In genomic region chr11:129885381-129885780, GRCh38 we compare ENCODE assay signal across 26 cellular contexts.
"Had no signal": no experiment of that assay in that cellular context is flagged by ENCODE, and none has a peak within 500 bp of the region (broad histone marks: within the 10 kb centered on the region; RNA-seq: fewer than 3 reads in every experiment).

No MANE protein-coding gene starts in this region.

- H3K9me3 ChIP-seq: stomach, suprapubic skin, testis, thoracic aorta, thyroid gland, tibial artery, tibial nerve, transverse colon, upper lobe of left lung, upper lobe of right lung, uterus, vagina had no signal

- H3K27ac ChIP-seq: stomach, suprapubic skin, testis, thoracic aorta, thyroid gland, tibial artery, tibial nerve, transverse colon, upper lobe of left lung, upper lobe of right lung, uterus, vagina had no signal

- H3K4me1 ChIP-seq: stomach, suprapubic skin, testis, thyroid gland, tibial artery, tibial nerve, transverse colon, upper lobe of left lung, upper lobe of right lung, uterus, vagina had no signal

- H3K4me3 ChIP-seq: stomach, suprapubic skin, testis, thoracic aorta, thyroid gland, tibial artery, tibial nerve, transverse colon, upper lobe of left lung, upper lobe of right lung, uterus, vagina had no signal

- DNase-seq: stimulated activated CD4-positive, alpha-beta T cell treated with anti-CD3 and anti-CD28 coated beads, Interleukin-2, amount 100 ng/mL, for 48 hours; stimulated activated CD4-positive, alpha-beta T cell treated with anti-CD3 and anti-CD28 coated beads, Interleukin-4, amount 100 ng/mL, for 1 hour; stimulated activated CD4-positive, alpha-beta T cell treated with anti-CD3 and anti-CD28 coated beads, Interleukin-4, amount 100 ng/mL, for 24 hours; stimulated activated CD4-positive, alpha-beta T cell treated with anti-CD3 and anti-CD28 coated beads, Interleukin-4, amount 100 ng/mL, for 4 hours; stimulated activated CD8-positive, alpha-beta memory T cell treated with anti-CD3 and anti-CD28 coated beads, Interleukin-4, amount 100 ng/mL, for 48 hours; stimulated activated naive B cell treated with anti-CD40 and anti-IgM and Interleukin-4, amounts not matched to agents 10 μg/mL and 1 μg/mL and 100 μg/mL, for 72 hours; stimulated activated naive CD4-positive, alpha-beta T cell; stimulated activated naive CD4-positive, alpha-beta T cell treated with Interleukin-2 at 50 U/mL for 16 hours; stimulated activated naive CD8-positive, alpha-beta T cell treated with anti-CD3 and anti-CD28 coated beads, Interleukin-15, amount 100 ng/mL, for 72 hours; stimulated activated naive CD8-positive, alpha-beta T cell treated with anti-CD3 and anti-CD28 coated beads, Interleukin-15, Interleukin-2, amounts not matched to agents 100 U/mL and 50 U/mL, for 24 hours; stomach; substantia nigra; testis; thyroid gland; tibial artery; transverse colon; trophoblast cell; upper lobe of right lung; uterus had no signal

- ATAC-seq: stimulated activated effector memory CD8-positive, alpha-beta T cell treated with anti-CD3 and anti-CD28 coated beads, Interleukin-12 subunit alpha, Interleukin-12 subunit beta, amount 100 ng/mL, for 72 hours; stimulated activated memory B cell treated with anti-CD40 and anti-IgM and Interleukin-4, amounts not matched to agents 10 μg/mL and 1 μg/mL and 100 μg/mL, for 72 hours; stimulated activated naive B cell treated with anti-CD40 and anti-IgM and Interleukin-4, amounts not matched to agents 10 μg/mL and 1 μg/mL and 100 μg/mL, for 72 hours; stimulated activated naive CD8-positive, alpha-beta T cell treated with anti-CD3 and anti-CD28 coated beads, Interleukin-15, amount 100 ng/mL, for 72 hours; stimulated activated naive CD8-positive, alpha-beta T cell treated with anti-CD3 and anti-CD28 coated beads, Interleukin-15, Interleukin-2, amounts not matched to agents 100 U/mL and 50 U/mL, for 24 hours; upper lobe of right lung had no signal

- H3K36me3 ChIP-seq: uterus had no signal

- H3K27me3 ChIP-seq: stomach, suprapubic skin, testis, thyroid gland, tibial artery, tibial nerve, transverse colon, upper lobe of left lung, upper lobe of right lung, uterus, vagina had no signal
